3 cellular contexts compared by ENCODE assay signal in the genomic region with DNA sequence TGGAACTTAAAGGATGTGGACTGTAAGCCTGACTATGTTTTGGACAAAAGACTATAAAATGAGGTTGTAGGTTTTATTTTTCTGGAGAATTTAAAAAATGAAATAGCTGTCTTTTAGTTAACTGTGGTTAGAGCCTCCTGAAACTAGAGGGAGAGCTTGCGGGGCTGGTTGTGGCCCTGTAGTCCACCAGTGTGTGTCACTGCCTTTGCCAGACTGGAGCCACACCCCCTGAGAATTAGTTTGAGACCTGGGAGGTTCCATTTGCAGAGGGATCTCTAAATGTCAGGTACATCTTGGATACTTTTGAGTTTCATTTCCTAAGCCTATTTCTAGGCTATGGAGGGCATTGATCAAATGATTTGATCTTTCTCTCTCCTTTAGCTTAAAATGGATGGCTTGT.
A peak's percentile ranks its signal among the peaks of the same experiment; 100 is the strongest.
TF ChIP-seq lines count a peak whose summit lies in the region.

No MANE protein-coding gene starts in this region.

TF ChIP-seq in GM23338, 12 proteins besides CTCF, POLR2A, EP300 and RAD21:
- TF ChIP-seq JUNB (IDR thresholded peaks at IDR 0.05; ENCODE audit: unreplicated experiment) (no peak), ZNF114 (CRISPR knock-in tag; IDR thresholded peaks at IDR 0.05) (no peak), POLR2AphosphoS5 (IDR thresholded peaks at IDR 0.05; ENCODE audit: low read depth) (no peak)

TF ChIP-seq in HCT116, 20 proteins besides CTCF, POLR2A, EP300 and RAD21:
- no peak for TF ChIP-seq ZFX (IDR thresholded peaks at IDR 0.05)
- no peak for TF ChIP-seq EZH2phosphoT487 (IDR thresholded peaks at IDR 0.05; ENCODE audit: borderline replicate concordance)
- TF ChIP-seq, protein P1, sequence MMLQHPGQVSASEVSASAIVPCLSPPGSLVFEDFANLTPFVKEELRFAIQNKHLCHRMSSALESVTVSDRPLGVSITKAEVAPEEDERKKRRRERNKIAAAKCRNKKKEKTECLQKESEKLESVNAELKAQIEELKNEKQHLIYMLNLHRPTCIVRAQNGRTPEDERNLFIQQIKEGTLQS (IDR thresholded peaks at IDR 0.05) = no peak
- TF ChIP-seq SIN3A (IDR thresholded peaks at IDR 0.05; ENCODE audit: low read depth) = no peak
- no peak for TF ChIP-seq SP1 (IDR thresholded peaks at IDR 0.05; ENCODE audit: low read depth)
- TF ChIP-seq, protein P2, sequence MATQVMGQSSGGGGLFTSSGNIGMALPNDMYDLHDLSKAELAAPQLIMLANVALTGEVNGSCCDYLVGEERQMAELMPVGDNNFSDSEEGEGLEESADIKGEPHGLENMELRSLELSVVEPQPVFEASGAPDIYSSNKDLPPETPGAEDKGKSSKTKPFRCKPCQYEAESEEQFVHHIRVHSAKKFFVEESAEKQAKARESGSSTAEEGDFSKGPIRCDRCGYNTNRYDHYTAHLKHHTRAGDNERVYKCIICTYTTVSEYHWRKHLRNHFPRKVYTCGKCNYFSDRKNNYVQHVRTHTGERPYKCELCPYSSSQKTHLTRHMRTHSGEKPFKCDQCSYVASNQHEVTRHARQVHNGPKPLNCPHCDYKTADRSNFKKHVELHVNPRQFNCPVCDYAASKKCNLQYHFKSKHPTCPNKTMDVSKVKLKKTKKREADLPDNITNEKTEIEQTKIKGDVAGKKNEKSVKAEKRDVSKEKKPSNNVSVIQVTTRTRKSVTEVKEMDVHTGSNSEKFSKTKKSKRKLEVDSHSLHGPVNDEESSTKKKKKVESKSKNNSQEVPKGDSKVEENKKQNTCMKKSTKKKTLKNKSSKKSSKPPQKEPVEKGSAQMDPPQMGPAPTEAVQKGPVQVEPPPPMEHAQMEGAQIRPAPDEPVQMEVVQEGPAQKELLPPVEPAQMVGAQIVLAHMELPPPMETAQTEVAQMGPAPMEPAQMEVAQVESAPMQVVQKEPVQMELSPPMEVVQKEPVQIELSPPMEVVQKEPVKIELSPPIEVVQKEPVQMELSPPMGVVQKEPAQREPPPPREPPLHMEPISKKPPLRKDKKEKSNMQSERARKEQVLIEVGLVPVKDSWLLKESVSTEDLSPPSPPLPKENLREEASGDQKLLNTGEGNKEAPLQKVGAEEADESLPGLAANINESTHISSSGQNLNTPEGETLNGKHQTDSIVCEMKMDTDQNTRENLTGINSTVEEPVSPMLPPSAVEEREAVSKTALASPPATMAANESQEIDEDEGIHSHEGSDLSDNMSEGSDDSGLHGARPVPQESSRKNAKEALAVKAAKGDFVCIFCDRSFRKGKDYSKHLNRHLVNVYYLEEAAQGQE (IDR thresholded peaks at IDR 0.05; ENCODE audit: low read depth) = no peak
- TF ChIP-seq ELF1 (IDR thresholded peaks at IDR 0.05; ENCODE audit: borderline replicate concordance, low read depth) = no peak
- no peak for TF ChIP-seq ZNF274 (IDR thresholded peaks at IDR 0.05; ENCODE audit: low read depth, low read length)
- no peak for TF ChIP-seq YY1 (IDR thresholded peaks at IDR 0.05; ENCODE audit: extremely low read depth, insufficient replicate concordance, low read depth, low read length)
- no peak for TF ChIP-seq EZH2 (IDR thresholded peaks at IDR 0.05)
- no peak for TF ChIP-seq CEBPB (IDR thresholded peaks at IDR 0.05; ENCODE audit: low read depth)
- TF ChIP-seq, protein P3, sequence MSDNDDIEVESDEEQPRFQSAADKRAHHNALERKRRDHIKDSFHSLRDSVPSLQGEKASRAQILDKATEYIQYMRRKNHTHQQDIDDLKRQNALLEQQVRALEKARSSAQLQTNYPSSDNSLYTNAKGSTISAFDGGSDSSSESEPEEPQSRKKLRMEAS (IDR thresholded peaks at IDR 0.05) = no peak
- no peak for TF ChIP-seq EGR1 (IDR thresholded peaks at IDR 0.05; ENCODE audit: low read depth)
- no peak for TF ChIP-seq POLR2AphosphoS5 (IDR thresholded peaks at IDR 0.05; ENCODE audit: low read depth, low read length)
- TF ChIP-seq CBX3 (IDR thresholded peaks at IDR 0.05; ENCODE audit: low read depth) = no peak
- no peak for TF ChIP-seq TCF7L2 (IDR thresholded peaks at IDR 0.05; ENCODE audit: borderline replicate concordance, extremely low read depth, insufficient read depth, insufficient read length)
- TF ChIP-seq SRF (IDR thresholded peaks at IDR 0.05; ENCODE audit: low read depth) = no peak
- no peak for TF ChIP-seq JUND (IDR thresholded peaks at IDR 0.05)
- TF ChIP-seq FOSL1 (IDR thresholded peaks at IDR 0.05; ENCODE audit: low read depth) = no peak
- TF ChIP-seq, protein P4, sequence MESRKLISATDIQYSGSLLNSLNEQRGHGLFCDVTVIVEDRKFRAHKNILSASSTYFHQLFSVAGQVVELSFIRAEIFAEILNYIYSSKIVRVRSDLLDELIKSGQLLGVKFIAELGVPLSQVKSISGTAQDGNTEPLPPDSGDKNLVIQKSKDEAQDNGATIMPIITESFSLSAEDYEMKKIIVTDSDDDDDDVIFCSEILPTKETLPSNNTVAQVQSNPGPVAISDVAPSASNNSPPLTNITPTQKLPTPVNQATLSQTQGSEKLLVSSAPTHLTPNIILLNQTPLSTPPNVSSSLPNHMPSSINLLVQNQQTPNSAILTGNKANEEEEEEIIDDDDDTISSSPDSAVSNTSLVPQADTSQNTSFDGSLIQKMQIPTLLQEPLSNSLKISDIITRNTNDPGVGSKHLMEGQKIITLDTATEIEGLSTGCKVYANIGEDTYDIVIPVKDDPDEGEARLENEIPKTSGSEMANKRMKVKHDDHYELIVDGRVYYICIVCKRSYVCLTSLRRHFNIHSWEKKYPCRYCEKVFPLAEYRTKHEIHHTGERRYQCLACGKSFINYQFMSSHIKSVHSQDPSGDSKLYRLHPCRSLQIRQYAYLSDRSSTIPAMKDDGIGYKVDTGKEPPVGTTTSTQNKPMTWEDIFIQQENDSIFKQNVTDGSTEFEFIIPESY (IDR thresholded peaks at IDR 0.05; ENCODE audit: extremely low read depth, insufficient replicate concordance, low read length) = no peak

TF ChIP-seq in K562, 482 proteins besides CTCF, POLR2A, EP300 and RAD21:
- TF ChIP-seq ZSCAN29 (IDR thresholded peaks at IDR 0.05) = no peak
- no peak for TF ChIP-seq YBX1 (IDR thresholded peaks at IDR 0.05)
- TF ChIP-seq IRF2 (CRISPR knock-in tag; IDR thresholded peaks at IDR 0.05) = no peak
- TF ChIP-seq, protein P5, sequence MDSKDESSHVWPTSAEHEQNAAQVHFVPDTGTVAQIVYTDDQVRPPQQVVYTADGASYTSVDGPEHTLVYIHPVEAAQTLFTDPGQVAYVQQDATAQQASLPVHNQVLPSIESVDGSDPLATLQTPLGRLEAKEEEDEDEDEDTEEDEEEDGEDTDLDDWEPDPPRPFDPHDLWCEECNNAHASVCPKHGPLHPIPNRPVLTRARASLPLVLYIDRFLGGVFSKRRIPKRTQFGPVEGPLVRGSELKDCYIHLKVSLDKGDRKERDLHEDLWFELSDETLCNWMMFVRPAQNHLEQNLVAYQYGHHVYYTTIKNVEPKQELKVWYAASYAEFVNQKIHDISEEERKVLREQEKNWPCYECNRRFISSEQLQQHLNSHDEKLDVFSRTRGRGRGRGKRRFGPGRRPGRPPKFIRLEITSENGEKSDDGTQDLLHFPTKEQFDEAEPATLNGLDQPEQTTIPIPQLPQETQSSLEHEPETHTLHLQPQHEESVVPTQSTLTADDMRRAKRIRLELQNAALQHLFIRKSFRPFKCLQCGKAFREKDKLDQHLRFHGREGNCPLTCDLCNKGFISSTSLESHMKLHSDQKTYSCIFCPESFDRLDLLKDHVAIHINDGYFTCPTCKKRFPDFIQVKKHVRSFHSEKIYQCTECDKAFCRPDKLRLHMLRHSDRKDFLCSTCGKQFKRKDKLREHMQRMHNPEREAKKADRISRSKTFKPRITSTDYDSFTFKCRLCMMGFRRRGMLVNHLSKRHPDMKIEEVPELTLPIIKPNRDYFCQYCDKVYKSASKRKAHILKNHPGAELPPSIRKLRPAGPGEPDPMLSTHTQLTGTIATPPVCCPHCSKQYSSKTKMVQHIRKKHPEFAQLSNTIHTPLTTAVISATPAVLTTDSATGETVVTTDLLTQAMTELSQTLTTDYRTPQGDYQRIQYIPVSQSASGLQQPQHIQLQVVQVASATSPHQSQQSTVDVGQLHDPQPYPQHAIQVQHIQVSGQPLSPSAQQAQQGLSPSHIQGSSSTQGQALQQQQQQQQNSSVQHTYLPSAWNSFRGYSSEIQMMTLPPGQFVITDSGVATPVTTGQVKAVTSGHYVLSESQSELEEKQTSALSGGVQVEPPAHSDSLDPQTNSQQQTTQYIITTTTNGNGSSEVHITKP (IDR thresholded peaks at IDR 0.05; ENCODE audit: partially characterized antibody) = peak; percentile 44
- TF ChIP-seq ZNF766 (CRISPR knock-in tag; conservative IDR thresholded peaks at IDR 0.05) = no peak
- TF ChIP-seq ZFP1 (CRISPR knock-in tag; IDR thresholded peaks at IDR 0.05) = no peak
- no peak for TF ChIP-seq RBM17 (IDR thresholded peaks at IDR 0.05; ENCODE audit: borderline replicate concordance, low read depth, low read length)
- TF ChIP-seq NFATC3 (IDR thresholded peaks at IDR 0.05) = no peak
- TF ChIP-seq ZNF764 (CRISPR knock-in tag; IDR thresholded peaks at IDR 0.05; ENCODE audit: low read depth) = 0 out of 2 replicates have a peak, but pooled peaks have one; percentile 58
- no peak for TF ChIP-seq RFX5 (IDR thresholded peaks at IDR 0.05; ENCODE audit: low read depth, low read length)
- TF ChIP-seq TRIM24 (IDR thresholded peaks at IDR 0.05) = no peak
- no peak for TF ChIP-seq ELF1 (tag; IDR thresholded peaks at IDR 0.05)
- TF ChIP-seq ZNF212 (CRISPR knock-in tag; IDR thresholded peaks at IDR 0.05) = no peak
- no peak for TF ChIP-seq HDAC8 (tag; IDR thresholded peaks at IDR 0.05)
- TF ChIP-seq SNIP1 (IDR thresholded peaks at IDR 0.05; ENCODE audit: low read depth) = no peak
- no peak for TF ChIP-seq TBL1XR1 (IDR thresholded peaks at IDR 0.05; ENCODE audit: low read length in 2 of 2)
